ENCODE assay signal across 10 cellular contexts in genomic region chr4:48093949-48094550, GRCh38. TPM values are rescaled to one million over a fixed set of nuclear protein-coding genes. Genes with fewer than 3 reads are reported as not detected.
A peak's percentile ranks its signal among the peaks of the same experiment; 100 is the strongest.
DNase-seq lines count a peak whose midpoint lies in the region; ATAC-seq lines count a peak whose summit lies in the region.
"Had no signal": no experiment of that assay in that cellular context is flagged by ENCODE, and none has a peak within 500 bp of the region (broad histone marks: within the 10 kb centered on the region; RNA-seq: fewer than 3 reads in every experiment).

No MANE protein-coding gene starts in this region.

- H3K56ac ChIP-seq in mesendoderm (ENCODE audit: low read length), result no peak overlapping the region

- H3K4ac ChIP-seq in mesendoderm (ENCODE audit: low read depth, low read length), result no peak overlapping the region

- no peak overlapping the region for H3K23ac ChIP-seq in mesendoderm (ENCODE audit: low read length)

- no peaks in the 10 kb centered on the region for H3K79me2 ChIP-seq in mesendoderm (ENCODE audit: control insufficient read depth, insufficient read depth, low read length)

- no peak overlapping the region for H2BK5ac ChIP-seq in mesendoderm (ENCODE audit: low read length)

- no peak overlapping the region for H3K18ac ChIP-seq in mesendoderm (ENCODE audit: low read length)

- no peak overlapping the region for H3K4me3 ChIP-seq in mesendoderm (ENCODE audit: low read length)
- H3K4me3 ChIP-seq: vagina had no signal

- intact Hi-C loops in left ventricle myocardium superior (cut with micrococcal nuclease), result no loop called here

- no peak overlapping the region for H4K5ac ChIP-seq in mesendoderm (ENCODE audit: low read length)

- H3K27me3 ChIP-seq in mesendoderm (ENCODE audit: insufficient read depth, low read length, poor library complexity), result no peaks in the 10 kb centered on the region
- H3K27me3 ChIP-seq: vagina had no signal

- no CpG with 5 or more reads among the region's 3 CpGs for whole genome bisulfite sequencing in mesendoderm (ENCODE audit: extremely low coverage, insufficient coverage, low lambda C conversion rate)

- H3K4me1 ChIP-seq in mesendoderm (ENCODE audit: control insufficient read depth, low read depth, low read length), result no peaks in the 10 kb centered on the region
- H3K4me1 ChIP-seq: vagina had no signal

- H3K79me1 ChIP-seq in mesendoderm (ENCODE audit: low read length), result no peaks in the 10 kb centered on the region

- ATAC-seq in left ventricle myocardium superior (no peak), HG02870 (IDR thresholded peaks at IDR 0.05; ENCODE audit: unreplicated experiment) (no peak)

- no peak overlapping the region for H2BK15ac ChIP-seq in mesendoderm (replicated peaks; ENCODE audit: low read depth)

- no peak overlapping the region for H3K9ac ChIP-seq in mesendoderm (ENCODE audit: low read length)

- H2AK5ac ChIP-seq in mesendoderm (ENCODE audit: low read length), result no peak overlapping the region

- H3K36me3 ChIP-seq in mesendoderm (ENCODE audit: control insufficient read depth, insufficient read depth, low read length), result no peaks in the 10 kb centered on the region
- H3K36me3 ChIP-seq: vagina had no signal

- H2BK120ac ChIP-seq in mesendoderm (ENCODE audit: low read depth, low read length), result no peak overlapping the region

- H3K4me2 ChIP-seq in mesendoderm (ENCODE audit: low read length), result no peak overlapping the region

- no peak overlapping the region for H3K27ac ChIP-seq in mesendoderm (ENCODE audit: low read depth, low read length)
- H3K27ac ChIP-seq: vagina had no signal

- H4K8ac ChIP-seq in mesendoderm (ENCODE audit: low read depth, low read length), result no peak overlapping the region

- DNase-seq in A172 (ENCODE audit: low spot score), result peak; percentile 90
- DNase-seq in HT-29 (ENCODE audit: low spot score), result peak; percentile 72
- peak; percentile 7 for DNase-seq in activated naive CD8-positive, alpha-beta T cell treated with anti-CD3 and anti-CD28 coated beads, Interleukin-2, amount 50 U/mL, for 16 hours (ENCODE audit: low read depth, low spot score)
- peak; percentile 82 for DNase-seq in mesendoderm
- DNase-seq in left ventricle myocardium superior, result no peak
- DNase-seq in hepatic stellate cell (ENCODE audit: low spot score), result no peak
- DNase-seq in GOT3 (lab: John Stamatoyannopoulos, UW), result no peak
- DNase-seq: NCI-H69 had no signal

RNA-seq across cellular contexts. Expression of gene TXK, which starts 40.0 kb away (rescaled TPM):
- not detected in 2 replicates for total RNA-seq in A172 (2014; rRNA removed; shearing (Covaris generic))
- 0.89 and 1.7 TPM in 2 replicates for total RNA-seq in HT-29 (2014; rRNA removed; shearing (Covaris generic))
- 0.06 TPM for polyA plus RNA-seq in mesendoderm (2013, experiment 1 of 2)
- polyA plus RNA-seq in mesendoderm (2013, experiment 2 of 2), result 0.07 TPM
- total RNA-seq in left ventricle myocardium superior, result 0.20 TPM

Comparison
In these comparisons a context has a peak if more than half of its experiments do, and no peak if none do; other contexts are left out.
1. DNase-seq: peak in A172 (single experiment), HT-29 (single experiment), activated naive CD8-positive, alpha-beta T cell treated with anti-CD3 and anti-CD28 coated beads, Interleukin-2, amount 50 U/mL, for 16 hours (single experiment) and mesendoderm (single experiment); none in left ventricle myocardium superior (single experiment), hepatic stellate cell (single experiment) and GOT3 (single experiment).